ENCODE assay signal across 8 cellular contexts in the genomic region with DNA sequence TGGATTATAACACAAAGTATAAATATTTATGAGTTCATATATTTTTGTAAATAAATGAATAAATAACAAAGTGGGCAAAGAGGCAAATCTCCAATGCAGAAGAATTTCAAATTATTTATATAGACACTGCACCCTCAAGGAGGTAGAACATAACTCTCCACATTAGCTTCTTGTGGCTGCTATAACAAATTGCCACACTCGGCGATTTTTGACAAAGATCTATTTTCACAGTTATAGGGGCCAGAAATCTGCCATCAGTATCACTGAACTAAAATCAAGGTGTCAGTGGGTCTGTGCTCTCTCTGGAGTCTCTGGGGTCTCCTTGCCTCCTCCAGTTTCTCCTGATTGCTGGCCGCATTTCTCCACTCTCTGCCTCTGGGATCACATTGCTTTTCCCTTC.
"Had no signal": no experiment of that assay in that cellular context is flagged by ENCODE, and none has a peak within 500 bp of the region (broad histone marks: within the 10 kb centered on the region; RNA-seq: fewer than 3 reads in every experiment).

No MANE protein-coding gene starts in this region.

- H3K4me3 ChIP-seq: GM12878 had no signal

- DNase-seq: GDM1, GF-D8 had no signal

- FAIRE-seq: G401.6, GM12878, GM12891, GM12892, GM18507, GM19239 had no signal

- ATAC-seq: GM12878 had no signal
